In genomic region chr3:174219738-174220137, GRCh38 we compare ENCODE assay signal across 1 cellular context.
TF ChIP-seq lines count a peak whose summit lies in the region.

No MANE protein-coding gene starts in this region.

TF ChIP-seq in HepG2, 621 proteins besides CTCF, POLR2A, EP300 and RAD21 (continued from another document):
- no peak for TF ChIP-seq CEBPZ (IDR thresholded peaks at IDR 0.05; ENCODE audit: low read length)
- TF ChIP-seq ZBTB42 (CRISPR knock-in tag; IDR thresholded peaks at IDR 0.05): no peak
- no peak for TF ChIP-seq ZNF335 (CRISPR knock-in tag; IDR thresholded peaks at IDR 0.05)
- no peak for TF ChIP-seq MATR3 (CRISPR knock-in tag; IDR thresholded peaks at IDR 0.05)
- TF ChIP-seq ZNF776 (CRISPR knock-in tag; IDR thresholded peaks at IDR 0.05): no peak
- TF ChIP-seq SALL1 (CRISPR knock-in tag; IDR thresholded peaks at IDR 0.05): no peak
- TF ChIP-seq ZMYM3 (CRISPR knock-in tag; IDR thresholded peaks at IDR 0.05): no peak
- no peak for TF ChIP-seq DBP (CRISPR knock-in tag; IDR thresholded peaks at IDR 0.05; ENCODE audit: not compliant biosample characterization)
